ENCODE assay signal across 20 cellular contexts in genomic region chr15:65888998-65889397, GRCh38. TPM values are rescaled to one million over a fixed set of nuclear protein-coding genes. Genes with fewer than 3 reads are reported as not detected.
DNase-seq lines count a peak whose midpoint lies in the region; ATAC-seq and TF ChIP-seq lines count a peak whose summit lies in the region.
"Had no signal": no experiment of that assay in that cellular context is flagged by ENCODE, and none has a peak within 500 bp of the region (broad histone marks: within the 10 kb centered on the region; RNA-seq: fewer than 3 reads in every experiment).

No MANE protein-coding gene starts in this region.

- peak overlapping the region; percentile 94 for H3K27ac Mint-ChIP-seq in T-helper 17 cell
- H3K27ac Mint-ChIP-seq in activated naive CD8-positive, alpha-beta T cell treated with anti-CD3 and anti-CD28 coated beads, Interleukin-2, amount 50 U/mL, for 24 hours = peak overlapping the region; percentile 84

- POLR2A ChIA-PET in A673 (lab: Charles Lee; ENCODE audit: low non-redundant PET) = no interaction called here

- H3K9me3 ChIP-seq in A673 (ENCODE audit: low read depth, low read length, poor library complexity, severe bottlenecking) = no peaks in the 10 kb centered on the region
- no peaks in the 10 kb centered on the region for H3K9me3 ChIP-seq in T-helper 17 cell (ENCODE audit: control insufficient read depth, low read length, poor library complexity, severe bottlenecking)
- H3K9me3 ChIP-seq: adrenal gland, spleen, tibial nerve had no signal

- CTCF ChIA-PET in A673 (lab: Charles Lee) = no interaction called here

- no peaks in the 10 kb centered on the region for H3K9me3 Mint-ChIP-seq in activated naive CD8-positive, alpha-beta T cell treated with anti-CD3 and anti-CD28 coated beads, Interleukin-2, amount 50 U/mL, for 24 hours

- no peak overlapping the region for H3K27ac ChIP-seq in A673 (ENCODE audit: low read depth, low read length, poor library complexity, severe bottlenecking)
- H3K27ac ChIP-seq: 22Rv1, adrenal gland, tibial nerve, WERI-Rb-1 had no signal

- TF ChIP-seq CTCF in A673 (conservative IDR thresholded peaks at IDR 0.05; ENCODE audit: low read depth, low read length) = no peak

- BruUV-seq in A673 (replicated peaks; lab: Mats Ljungman, UMichigan) = TSS peak; percentile 18

- H3K36me3 ChIP-seq in A673 (ENCODE audit: insufficient read depth, low read length, poor library complexity, severe bottlenecking) = peaks cover 67% of the 10 kb centered on the region

- peaks cover 33% of the 10 kb centered on the region for H3K4me1 Mint-ChIP-seq in T-helper 17 cell
- peaks cover 81% of the 10 kb centered on the region for H3K4me1 Mint-ChIP-seq in activated naive CD8-positive, alpha-beta T cell treated with anti-CD3 and anti-CD28 coated beads, Interleukin-2, amount 50 U/mL, for 24 hours

- H3K4me1 ChIP-seq in A673 (ENCODE audit: insufficient read depth, low read length, poor library complexity, severe bottlenecking) = peaks cover 10% of the 10 kb centered on the region
- H3K4me1 ChIP-seq: tibial nerve had no signal

- H3K27me3 ChIP-seq in A673 (replicated peaks; ENCODE audit: insufficient read depth, low read depth, low read length, poor library complexity) = no peaks in the 10 kb centered on the region
- H3K27me3 ChIP-seq: adrenal gland, spleen, tibial nerve had no signal

- H3K4me3 Mint-ChIP-seq in T-helper 17 cell = no peak overlapping the region
- peak overlapping the region; percentile 34 for H3K4me3 Mint-ChIP-seq in activated naive CD8-positive, alpha-beta T cell treated with anti-CD3 and anti-CD28 coated beads, Interleukin-2, amount 50 U/mL, for 24 hours

- no peaks in the 10 kb centered on the region for H3K27me3 Mint-ChIP-seq in T-helper 17 cell
- no peaks in the 10 kb centered on the region for H3K27me3 Mint-ChIP-seq in activated naive CD8-positive, alpha-beta T cell treated with anti-CD3 and anti-CD28 coated beads, Interleukin-2, amount 50 U/mL, for 24 hours

- ATAC-seq in activated CD4-positive, CD25-positive, alpha-beta regulatory T cell treated with anti-CD3 and anti-CD28 coated beads, Interleukin-2, amount 50 U/mL, for 24 hours = peak; percentile 79 to 81
- ATAC-seq in T-helper 17 cell (peak; percentile 39), HG03175 (IDR thresholded peaks at IDR 0.05; ENCODE audit: unreplicated experiment) (no peak), GM19452 (IDR thresholded peaks at IDR 0.05; ENCODE audit: unreplicated experiment) (no peak)
- peak; percentile 78 for ATAC-seq in activated naive CD8-positive, alpha-beta T cell treated with anti-CD3 and anti-CD28 coated beads, Interleukin-2, amount 50 U/mL, for 24 hours

- peaks cover 2% of the 10 kb centered on the region for H3K36me3 Mint-ChIP-seq in T-helper 17 cell (ENCODE audit: low read depth)
- H3K36me3 Mint-ChIP-seq in activated naive CD8-positive, alpha-beta T cell treated with anti-CD3 and anti-CD28 coated beads, Interleukin-2, amount 50 U/mL, for 24 hours (ENCODE audit: low read depth) = peaks cover 57% of the 10 kb centered on the region

- H3K4me3 ChIP-seq in A673 (ENCODE audit: low read depth, low read length, poor library complexity, severe bottlenecking) = no peak overlapping the region
- H3K4me3 ChIP-seq: adrenal gland, spleen, tibial nerve had no signal

- intact Hi-C loops in A673 (cut with micrococcal nuclease; ENCODE audit: unreplicated experiment) = no loop called here

- in situ Hi-C loops in ACHN (cut with HindIII; ENCODE audit: low pct_ligation_motif_present, low pct_unique_long_range_greater_than_20kb, low sequenced_read_pairs) = no loop called here

- DNase-seq in activated CD4-positive, CD25-positive, alpha-beta regulatory T cell treated with anti-CD3 and anti-CD28 coated beads, Interleukin-2, amount 50 U/mL, for 72 hours = no peak
- DNase-seq in A673 (ENCODE audit: low spot score) (no peak), T-helper 17 cell (no peak), ACHN (no peak)
- no peak for DNase-seq in activated naive CD8-positive, alpha-beta T cell treated with anti-CD3 and anti-CD28 coated beads, Interleukin-2, amount 50 U/mL, for 24 hours
- DNase-seq: activated CD8-positive, alpha-beta memory T cell treated with anti-CD3 and anti-CD28 coated beads, Interleukin-2, amount 50 U/mL, for 48 hours; adrenal gland; cortex of kidney; DMS 273 treated with DMSO at 0.1 percent for 48 hours; H7; NCI-H2107; NCI-H524; SHP77; spleen; WERI-Rb-1 had no signal

RNA-seq across cellular contexts. Expression of gene RAB11A, which starts 19.7 kb away (rescaled TPM):
- total RNA-seq in A673 (2021) (220 and 227 TPM in 2 replicates), T-helper 17 cell (100 to 1,000 TPM; 102 to 122 TPM)

Comparison
In these comparisons a context has a peak if more than half of its experiments do, and no peak if none do; other contexts are left out.
1. ATAC-seq: peak in activated CD4-positive, CD25-positive, alpha-beta regulatory T cell treated with anti-CD3 and anti-CD28 coated beads, Interleukin-2, amount 50 U/mL, for 24 hours (2 of 2), T-helper 17 cell (single experiment) and activated naive CD8-positive, alpha-beta T cell treated with anti-CD3 and anti-CD28 coated beads, Interleukin-2, amount 50 U/mL, for 24 hours (single experiment); none in HG03175 (single experiment) and GM19452 (single experiment).